Comparison of ENCODE assay signal across 27 cellular contexts in genomic region chr1:63653971-63654370, GRCh38.
"Had no signal": no experiment of that assay in that cellular context is flagged by ENCODE, and none has a peak within 500 bp of the region (broad histone marks: within the 10 kb centered on the region; RNA-seq: fewer than 3 reads in every experiment).

No MANE protein-coding gene starts in this region.

- H3K4me1 ChIP-seq: pancreas, prostate gland, testis, transverse colon had no signal

- H3K27ac Mint-ChIP-seq: activated CD4-positive, alpha-beta memory T cell treated with anti-CD3 and anti-CD28 coated beads, Interleukin-2, amount 10 ng/mL, durations not matched to agents 7 days and 5 days; activated CD4-positive, alpha-beta T cell treated with anti-CD3 and anti-CD28 coated beads, Interleukin-2, amount 10 ng/mL, durations not matched to agents 7 days and 5 days; activated naive CD4-positive, alpha-beta T cell treated with anti-CD3 and anti-CD28 coated beads, Interleukin-2, amount 10 ng/mL, durations not matched to agents 7 days and 5 days had no signal

- H3K27ac ChIP-seq: brain microvascular endothelial cell, coronary artery, dorsolateral prefrontal cortex, gastrocnemius medialis, pancreas, prostate gland, skin epidermis, testis, transverse colon had no signal

- DNase-seq: activated CD4-positive, alpha-beta memory T cell treated with anti-CD3 and anti-CD28 coated beads, Interleukin-2, amount 10 ng/mL, durations not matched to agents 7 days and 5 days; activated CD4-positive, alpha-beta T cell treated with anti-CD3 and anti-CD28 coated beads for 1 hour; activated CD4-positive, alpha-beta T cell treated with anti-CD3 and anti-CD28 coated beads, Interleukin-2, amount 10 ng/mL, durations not matched to agents 7 days and 5 days; activated effector memory CD4-positive, alpha-beta T cell treated with anti-CD3 and anti-CD28 coated beads, Interleukin-2, amount 50 U/mL, for 16 hours; activated naive CD4-positive, alpha-beta T cell treated with anti-CD3 and anti-CD28 coated beads, Interleukin-2, amount 10 ng/mL, durations not matched to agents 7 days and 5 days; activated T-cell treated with anti-CD3 and anti-CD28 coated beads for 4 hours; amniotic stem cell; brain microvascular endothelial cell; dorsolateral prefrontal cortex; effector memory CD4-positive, alpha-beta T cell; erythroblast; gastrocnemius medialis; glutamatergic neuron; mammary epithelial cell; nucleus accumbens; pancreas; retina; stimulated activated CD4-positive, alpha-beta T cell treated with anti-CD3 and anti-CD28 coated beads, Interleukin-12 subunit alpha, Interleukin-12 subunit beta, amount 100 ng/mL, for 4 hours; stimulated activated CD4-positive, alpha-beta T cell treated with anti-CD3 and anti-CD28 coated beads, Interleukin-4, amount 100 ng/mL, for 1 hour; stimulated activated naive CD8-positive, alpha-beta T cell treated with anti-CD3 and anti-CD28 coated beads, Interleukin-15, Interleukin-2, amounts not matched to agents 100 U/mL and 50 U/mL, for 24 hours; T1000; testis; transverse colon had no signal

- H3K4me3 ChIP-seq: coronary artery, dorsolateral prefrontal cortex, gastrocnemius medialis, pancreas, prostate gland, skin epidermis, testis, transverse colon had no signal

- H3K27me3 ChIP-seq: brain microvascular endothelial cell, dorsolateral prefrontal cortex, gastrocnemius medialis, pancreas, testis, transverse colon had no signal

- H3K9me3 Mint-ChIP-seq: activated CD4-positive, alpha-beta memory T cell treated with anti-CD3 and anti-CD28 coated beads, Interleukin-2, amount 10 ng/mL, durations not matched to agents 7 days and 5 days had no signal

- H3K27me3 Mint-ChIP-seq: activated CD4-positive, alpha-beta memory T cell treated with anti-CD3 and anti-CD28 coated beads, Interleukin-2, amount 10 ng/mL, durations not matched to agents 7 days and 5 days; activated CD4-positive, alpha-beta T cell treated with anti-CD3 and anti-CD28 coated beads, Interleukin-2, amount 10 ng/mL, durations not matched to agents 7 days and 5 days; activated naive CD4-positive, alpha-beta T cell treated with anti-CD3 and anti-CD28 coated beads, Interleukin-2, amount 10 ng/mL, durations not matched to agents 7 days and 5 days had no signal

- H3K36me3 ChIP-seq: brain microvascular endothelial cell, prostate gland had no signal

- H3K4me3 Mint-ChIP-seq: activated CD4-positive, alpha-beta memory T cell treated with anti-CD3 and anti-CD28 coated beads, Interleukin-2, amount 10 ng/mL, durations not matched to agents 7 days and 5 days; activated CD4-positive, alpha-beta T cell treated with anti-CD3 and anti-CD28 coated beads, Interleukin-2, amount 10 ng/mL, durations not matched to agents 7 days and 5 days; activated naive CD4-positive, alpha-beta T cell treated with anti-CD3 and anti-CD28 coated beads, Interleukin-2, amount 10 ng/mL, durations not matched to agents 7 days and 5 days had no signal

- H3K9me3 ChIP-seq: gastrocnemius medialis, pancreas, prostate gland, testis, transverse colon had no signal

- ATAC-seq: gastrocnemius medialis; pancreas; sciatic nerve; stimulated activated naive CD8-positive, alpha-beta T cell treated with anti-CD3 and anti-CD28 coated beads, Interleukin-15, Interleukin-2, amounts not matched to agents 100 U/mL and 50 U/mL, for 24 hours had no signal
